1 cellular context compared by ENCODE assay signal in the genomic region with DNA sequence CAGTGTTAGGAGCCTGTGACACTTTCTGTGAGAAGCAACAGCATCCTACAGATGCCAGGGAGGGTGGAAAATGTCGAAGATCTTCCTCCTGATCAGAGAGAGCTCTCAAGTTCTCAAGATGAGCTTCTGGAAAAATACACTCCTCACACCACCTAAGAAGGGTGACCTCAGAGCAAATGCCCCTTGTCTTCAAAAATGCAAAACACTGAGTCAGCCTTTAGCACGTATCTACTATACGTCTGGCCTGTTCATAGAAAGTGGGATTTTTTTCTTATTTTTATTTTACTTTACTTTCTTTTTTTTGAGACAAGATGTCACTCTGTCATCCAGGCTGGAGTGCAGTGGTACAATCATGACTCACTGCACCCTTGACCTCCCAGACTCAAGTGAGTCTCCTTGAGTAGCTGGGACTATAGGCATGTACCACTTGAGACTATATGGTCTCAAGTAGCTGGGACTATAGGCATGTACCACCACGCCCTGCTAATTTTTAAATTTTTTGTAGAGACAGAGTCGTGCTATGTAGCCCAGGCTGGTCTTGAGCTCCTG.
A peak's percentile ranks its signal among the peaks of the same experiment; 100 is the strongest.
TF ChIP-seq lines count a peak whose summit lies in the region.

No MANE protein-coding gene starts in this region.

TF ChIP-seq in GM12878, 131 proteins besides CTCF, POLR2A, EP300 and RAD21:
- 0 out of 2 replicates have a peak, but pooled peaks have one; percentile 13 for TF ChIP-seq NR2F1 (conservative IDR thresholded peaks at IDR 0.05)
- TF ChIP-seq, protein P1, sequence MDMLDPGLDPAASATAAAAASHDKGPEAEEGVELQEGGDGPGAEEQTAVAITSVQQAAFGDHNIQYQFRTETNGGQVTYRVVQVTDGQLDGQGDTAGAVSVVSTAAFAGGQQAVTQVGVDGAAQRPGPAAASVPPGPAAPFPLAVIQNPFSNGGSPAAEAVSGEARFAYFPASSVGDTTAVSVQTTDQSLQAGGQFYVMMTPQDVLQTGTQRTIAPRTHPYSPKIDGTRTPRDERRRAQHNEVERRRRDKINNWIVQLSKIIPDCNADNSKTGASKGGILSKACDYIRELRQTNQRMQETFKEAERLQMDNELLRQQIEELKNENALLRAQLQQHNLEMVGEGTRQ (IDR thresholded peaks at IDR 0.05; ENCODE audit: borderline replicate concordance, low read depth, low read length) = no peak
